In the genomic region with DNA sequence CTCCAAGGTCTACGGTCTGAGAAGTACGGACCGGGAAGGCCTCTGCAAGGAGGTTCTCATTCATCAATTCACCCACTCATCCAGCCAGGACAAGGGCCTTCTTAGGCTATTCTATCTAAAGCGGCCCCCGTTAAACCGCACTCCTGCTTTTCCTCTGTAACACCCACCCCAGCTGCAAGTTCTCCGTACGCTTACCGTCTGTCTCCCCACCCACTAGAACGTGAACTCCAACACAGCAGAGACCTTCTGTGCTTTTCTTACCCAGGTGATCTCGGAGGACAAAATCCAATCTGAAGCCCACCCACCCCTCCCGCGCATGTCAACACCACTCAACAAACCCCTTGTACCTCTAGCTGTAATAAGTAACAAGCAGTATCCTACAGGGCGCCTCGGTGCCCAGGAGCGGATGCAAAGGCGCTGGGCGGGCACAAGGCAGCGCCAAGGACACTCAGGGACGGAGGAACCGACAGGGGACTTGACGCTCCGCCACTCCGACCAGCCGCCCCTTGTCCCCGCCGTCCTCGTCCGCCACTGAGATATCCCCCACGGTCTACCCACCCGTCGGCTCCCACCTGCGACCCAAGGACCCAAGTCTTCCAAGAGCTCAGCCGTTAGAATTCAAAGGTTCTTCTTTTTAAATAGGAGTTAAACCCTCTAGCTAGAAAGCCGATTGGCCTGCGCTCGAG, we compare ENCODE assay signal across 8 cellular contexts. TPM values are rescaled to one million over a fixed set of nuclear protein-coding genes. Genes with fewer than 3 reads are reported as not detected.
DNase-seq lines count a peak whose midpoint lies in the region; ATAC-seq, FAIRE-seq and TF ChIP-seq lines count a peak whose summit lies in the region.

A gene (minus strand): TSS at position 620 of the 686 bp plus-strand sequence. CDS start 4,018 bp downstream, outside the sequence.

- peak; percentile 31 for ATAC-seq in GM19463 (IDR thresholded peaks at IDR 0.05; ENCODE audit: unreplicated experiment)
- ATAC-seq in HG03571 (IDR thresholded peaks at IDR 0.05; ENCODE audit: unreplicated experiment) = peak; percentile 34

- H3K27ac Mint-ChIP-seq in astrocyte (ENCODE audit: unreplicated experiment) = peak within 1 kb of the TSS; percentile 85

- H3K9me3 ChIP-seq in DOHH2 (ENCODE audit: control insufficient read depth, insufficient read depth, low read length) (no peaks in the 10 kb centered on the region), astrocyte (ENCODE audit: insufficient read depth, low read depth, low read length) (no peaks in the 10 kb centered on the region), kidney (ENCODE audit: control insufficient read depth in 1 of 2, low read length in 2 of 2) (no peaks in the 10 kb centered on the region), thyroid gland (no peaks in the 10 kb centered on the region)

- peaks cover 31% of the 10 kb centered on the region for H3K4me1 ChIP-seq in DOHH2 (ENCODE audit: control insufficient read depth, low read length)
- H3K4me1 ChIP-seq in astrocyte (ENCODE audit: insufficient read depth, low read length) = peaks cover 18% of the 10 kb centered on the region
- peaks cover 9 to 15% of the 10 kb centered on the region in 2 donors for H3K4me1 ChIP-seq in kidney (ENCODE audit: control insufficient read depth in 1 of 2, insufficient read depth in 1 of 2, low read depth in 1 of 2, low read length in 2 of 2)
- H3K4me1 ChIP-seq in thyroid gland = peaks cover 15 to 18% of the 10 kb centered on the region in 2 donors

- peak within 1 kb of the TSS; percentile 97 for H3K4me3 ChIP-seq in DOHH2 (ENCODE audit: low read length)
- peak within 1 kb of the TSS; percentile 96 for H3K4me3 ChIP-seq in astrocyte (ENCODE audit: insufficient read depth, low read depth, low read length)
- H3K4me3 ChIP-seq in kidney (ENCODE audit: low read length in 2 of 2) = peak within 1 kb of the TSS; percentile 97 to 100
- peak within 1 kb of the TSS; percentile 61 to 73 (median 67) for H3K4me3 ChIP-seq in thyroid gland (replicated peaks in 1 of 3)

- DNase-seq in astrocyte (ENCODE audit: low read depth) (peak; percentile 1), kidney (no peak), thyroid gland (peak in 1 of 2 donors; percentile 9), KG1 (lab: John Stamatoyannopoulos, UW) (no peak), COLO829 (ENCODE audit: low spot score) (no peak)

- no peak within 1 kb of the TSS for H3K4me3 Mint-ChIP-seq in astrocyte (ENCODE audit: unreplicated experiment)

- no peak for TF ChIP-seq CTCF in DOHH2 (IDR thresholded peaks at IDR 0.05; ENCODE audit: low read depth, low read length, poor library complexity, severe bottlenecking)
- TF ChIP-seq CTCF in astrocyte (IDR thresholded peaks at IDR 0.05; ENCODE audit: insufficient read depth, low read depth, low read length) = no peak
- no peak for TF ChIP-seq CTCF in kidney (IDR thresholded peaks at IDR 0.05; ENCODE audit: borderline replicate concordance, extremely low read depth, insufficient read depth)
- TF ChIP-seq CTCF in thyroid gland (IDR thresholded peaks at IDR 0.05) = no peak

- H3K27me3 ChIP-seq in DOHH2 (ENCODE audit: control insufficient read depth, low read length) = no peaks in the 10 kb centered on the region
- no peaks in the 10 kb centered on the region for H3K27me3 ChIP-seq in astrocyte (ENCODE audit: insufficient read depth, low read length)
- no peaks in the 10 kb centered on the region for H3K27me3 ChIP-seq in thyroid gland

- no peaks in the 10 kb centered on the region for H3K9me2 ChIP-seq in DOHH2 (replicated peaks; ENCODE audit: control insufficient read depth, low read length)

- TF ChIP-seq POLR2A in thyroid gland (IDR thresholded peaks at IDR 0.05) = no peak

- H2AFZ ChIP-seq in astrocyte (ENCODE audit: low read depth, low read length) = peak within 1 kb of the TSS; percentile 95

- H3K79me2 ChIP-seq in DOHH2 (ENCODE audit: control insufficient read depth, low read length) = peaks cover 92% of the 10 kb centered on the region
- H3K79me2 ChIP-seq in astrocyte (ENCODE audit: insufficient read depth, low read length) = peaks cover 85% of the 10 kb centered on the region

- H3K27ac ChIP-seq in DOHH2 (ENCODE audit: low read depth, low read length) (peak within 1 kb of the TSS; percentile 84), astrocyte (ENCODE audit: low read depth, low read length) (peak within 1 kb of the TSS; percentile 95), kidney (ENCODE audit: low read depth in 2 of 2, low read length in 2 of 2) (peak within 1 kb of the TSS; percentile 87 to 91), thyroid gland (peak within 1 kb of the TSS; percentile 53 to 91 (median 82))

- H4K20me1 ChIP-seq in DOHH2 (ENCODE audit: control insufficient read depth, insufficient read depth, low read depth, low read length) = peaks cover 6% of the 10 kb centered on the region; the same call in 1 of the 2 replicates
- H4K20me1 ChIP-seq in astrocyte (ENCODE audit: insufficient read depth, low read length) = peaks cover 9% of the 10 kb centered on the region

- H3K4me1 Mint-ChIP-seq in astrocyte (ENCODE audit: low read depth, unreplicated experiment) = peaks cover 13% of the 10 kb centered on the region

- 1% methylated on average over 32 to 33 of the region's 37 CpGs for WGBS in thyroid gland, 2 donors

- H3K4me2 ChIP-seq in DOHH2 (ENCODE audit: low read length) (peak within 1 kb of the TSS; percentile 72), astrocyte (ENCODE audit: low read length) (peak within 1 kb of the TSS; percentile 97)

- peaks cover 2% of the 10 kb centered on the region for H3K36me3 Mint-ChIP-seq in astrocyte (ENCODE audit: low read depth, unreplicated experiment)

- FAIRE-seq in astrocyte (lab: Jason Lieb, UNC) (no peak), kidney (lab: Jason Lieb, UNC) (no peak)

- intact Hi-C loops in kidney (cut with DNase I) (no loop called here), thyroid gland (cut with DNase I) (loop anchor here (5.0 kb wide), 1 partner anchor 81 kb away; no protein-coding TSS in a partner anchor)

- H3K36me3 ChIP-seq in DOHH2 (ENCODE audit: control insufficient read depth, low read length) = peaks cover 89% of the 10 kb centered on the region
- H3K36me3 ChIP-seq in astrocyte (ENCODE audit: insufficient read depth, low read length) = peaks cover 24% of the 10 kb centered on the region
- H3K36me3 ChIP-seq in kidney (ENCODE audit: control insufficient read depth in 1 of 2, insufficient read depth in 2 of 2, low read length in 2 of 2) = peaks cover 10 to 11% of the 10 kb centered on the region in 2 donors
- peaks cover 0 to 13% of the 10 kb centered on the region in 2 donors for H3K36me3 ChIP-seq in thyroid gland

- H3K27me3 Mint-ChIP-seq in astrocyte (ENCODE audit: low read depth, unreplicated experiment) = no peaks in the 10 kb centered on the region

- H3K9me3 Mint-ChIP-seq in astrocyte (ENCODE audit: unreplicated experiment) = no peaks in the 10 kb centered on the region

- peaks cover 4% of the 10 kb centered on the region; the same call in 1 of the 2 replicates for H3F3A ChIP-seq in DOHH2 (ENCODE audit: control insufficient read depth, insufficient read depth)

- H3K9ac ChIP-seq in astrocyte (ENCODE audit: low read length) = peak within 1 kb of the TSS; percentile 95
- peak within 1 kb of the TSS; percentile 96 for H3K9ac ChIP-seq in kidney (ENCODE audit: low read length in 2 of 2)

RNA-seq across cellular contexts. Expression of the gene that starts here (rescaled TPM):
- total RNA-seq in astrocyte = 10.4 and 14.8 TPM in 2 replicates
- total RNA-seq in kidney = 2.7 TPM
- 3.3 TPM for polyA plus RNA-seq in kidney (ENCODE audit: insufficient read depth, low read depth, low replicate concordance)
- total RNA-seq in thyroid gland = 1 to 10 TPM in 3 of 4 donors, under 1 TPM in 1; 0.83 to 2.4 (median 2.0) TPM
